ENCODE assay signal across 9 cellular contexts in genomic region chr2:223945755-223946154, GRCh38. TPM values are rescaled to one million over a fixed set of nuclear protein-coding genes. Genes with fewer than 3 reads are reported as not detected.
DNase-seq lines count a peak whose midpoint lies in the region; ATAC-seq and TF ChIP-seq lines count a peak whose summit lies in the region.
"Had no signal": no experiment of that assay in that cellular context is flagged by ENCODE, and none has a peak within 500 bp of the region (broad histone marks: within the 10 kb centered on the region; RNA-seq: fewer than 3 reads in every experiment).

No MANE protein-coding gene starts in this region.

- TF ChIP-seq CTCF in vagina (IDR thresholded peaks at IDR 0.05) = no peak

- H3K9me3 ChIP-seq in muscle layer of duodenum (ENCODE audit: control insufficient read depth in 1 of 2, low read length in 2 of 2) = no peaks in the 10 kb centered on the region
- H3K9me3 ChIP-seq in vagina = no peaks in the 10 kb centered on the region
- H3K9me3 ChIP-seq: left lung had no signal

- ATAC-seq in stimulated activated naive CD8-positive, alpha-beta T cell treated with anti-CD3 and anti-CD28 coated beads, Interleukin-15, Interleukin-2, amounts not matched to agents 100 U/mL and 50 U/mL, for 24 hours = no peak
- no peak for ATAC-seq in HG02884 (IDR thresholded peaks at IDR 0.05; ENCODE audit: unreplicated experiment)

- H3K36me3 Mint-ChIP-seq in stimulated activated naive CD8-positive, alpha-beta T cell treated with anti-CD3 and anti-CD28 coated beads, Interleukin-15, Interleukin-2, amounts not matched to agents 100 ng/mL and 50 ng/mL, for 24 hours (ENCODE audit: low read depth) = peaks cover 9% of the 10 kb centered on the region
- peaks cover 13% of the 10 kb centered on the region for H3K36me3 Mint-ChIP-seq in activated naive CD8-positive, alpha-beta T cell treated with anti-CD3 and anti-CD28 coated beads for 36 hours

- intact Hi-C loops in vagina (cut with DNase I) = no loop called here

- no peaks in the 10 kb centered on the region for H3K27me3 ChIP-seq in muscle layer of duodenum (ENCODE audit: low read depth, low read length)
- H3K27me3 ChIP-seq in vagina = no peaks in the 10 kb centered on the region
- H3K27me3 ChIP-seq: left lung had no signal

- H3K9me3 Mint-ChIP-seq in stimulated activated naive CD8-positive, alpha-beta T cell treated with anti-CD3 and anti-CD28 coated beads, Interleukin-15, Interleukin-2, amounts not matched to agents 100 ng/mL and 50 ng/mL, for 24 hours = peaks cover 4% of the 10 kb centered on the region
- H3K9me3 Mint-ChIP-seq in activated naive CD8-positive, alpha-beta T cell treated with anti-CD3 and anti-CD28 coated beads for 36 hours = peaks cover 6% of the 10 kb centered on the region

- no peak for DNase-seq in stimulated activated naive CD8-positive, alpha-beta T cell treated with anti-CD3 and anti-CD28 coated beads, Interleukin-15, Interleukin-2, amounts not matched to agents 100 U/mL and 50 U/mL, for 24 hours
- no peak for DNase-seq in activated naive CD8-positive, alpha-beta T cell treated with anti-CD3 and anti-CD28 coated beads for 36 hours
- DNase-seq in vagina (ENCODE audit: extremely low spot score in 2 of 2) = no peak
- no peak for DNase-seq in H4 (ENCODE audit: low spot score)
- no peak for DNase-seq in NCI-H2227 (lab: John Stamatoyannopoulos, UW; ENCODE audit: unreplicated experiment)

- peaks cover 10 to 18% of the 10 kb centered on the region in 2 donors for H3K4me1 ChIP-seq in muscle layer of duodenum (ENCODE audit: control insufficient read depth in 1 of 2, insufficient read depth in 2 of 2, low read length in 2 of 2)
- H3K4me1 ChIP-seq in vagina = peaks cover 34% of the 10 kb centered on the region

- peak overlapping the region; percentile 89 for H3K4me3 Mint-ChIP-seq in stimulated activated naive CD8-positive, alpha-beta T cell treated with anti-CD3 and anti-CD28 coated beads, Interleukin-15, Interleukin-2, amounts not matched to agents 100 ng/mL and 50 ng/mL, for 24 hours
- peak overlapping the region; percentile 93 for H3K4me3 Mint-ChIP-seq in activated naive CD8-positive, alpha-beta T cell treated with anti-CD3 and anti-CD28 coated beads for 36 hours

- peaks cover 66% of the 10 kb centered on the region for H3K4me1 Mint-ChIP-seq in stimulated activated naive CD8-positive, alpha-beta T cell treated with anti-CD3 and anti-CD28 coated beads, Interleukin-15, Interleukin-2, amounts not matched to agents 100 ng/mL and 50 ng/mL, for 24 hours (ENCODE audit: low read depth)
- H3K4me1 Mint-ChIP-seq in activated naive CD8-positive, alpha-beta T cell treated with anti-CD3 and anti-CD28 coated beads for 36 hours = peaks cover 54% of the 10 kb centered on the region

- peak overlapping the region; percentile 60 for H3K27ac Mint-ChIP-seq in stimulated activated naive CD8-positive, alpha-beta T cell treated with anti-CD3 and anti-CD28 coated beads, Interleukin-15, Interleukin-2, amounts not matched to agents 100 ng/mL and 50 ng/mL, for 24 hours
- H3K27ac Mint-ChIP-seq in activated naive CD8-positive, alpha-beta T cell treated with anti-CD3 and anti-CD28 coated beads for 36 hours = peak overlapping the region; percentile 89

- H3K36me3 ChIP-seq in muscle layer of duodenum (ENCODE audit: control insufficient read depth in 1 of 2, insufficient read depth in 2 of 2, low read length in 2 of 2) (peaks cover 0 to 5% of the 10 kb centered on the region in 2 donors), vagina (no peaks in the 10 kb centered on the region)
- H3K36me3 ChIP-seq: left lung had no signal

- no peak overlapping the region for H3K27ac ChIP-seq in muscle layer of duodenum (ENCODE audit: low read length)
- H3K27ac ChIP-seq in vagina = no peak overlapping the region

- H3K4me3 ChIP-seq in muscle layer of duodenum (ENCODE audit: low read depth in 1 of 2, low read length in 2 of 2) (peak overlapping the region; percentile 79 to 99), vagina (peak overlapping the region; percentile 95 to 98)

- no peaks in the 10 kb centered on the region for H3K27me3 Mint-ChIP-seq in stimulated activated naive CD8-positive, alpha-beta T cell treated with anti-CD3 and anti-CD28 coated beads, Interleukin-15, Interleukin-2, amounts not matched to agents 100 ng/mL and 50 ng/mL, for 24 hours
- no peaks in the 10 kb centered on the region for H3K27me3 Mint-ChIP-seq in activated naive CD8-positive, alpha-beta T cell treated with anti-CD3 and anti-CD28 coated beads for 36 hours

- no peak for TF ChIP-seq POLR2A in vagina (IDR thresholded peaks at IDR 0.05)

RNA-seq across cellular contexts. Expression of gene WDFY1, which starts 0.6 kb away (rescaled TPM):
- 10 to 100 TPM; 24.4 to 26.7 TPM for total RNA-seq in activated naive CD8-positive, alpha-beta T cell treated with anti-CD3 and anti-CD28 coated beads for 36 hours
- 44.2 TPM for total RNA-seq in vagina
- 23.7 and 27.2 TPM in 2 replicates for total RNA-seq in H4 (2014; rRNA removed; shearing (Covaris generic))

RNA-seq across cellular contexts. Expression of gene MRPL44, which starts 11.5 kb away (rescaled TPM):
- 10 to 100 TPM; 51.0 to 53.0 TPM for total RNA-seq in activated naive CD8-positive, alpha-beta T cell treated with anti-CD3 and anti-CD28 coated beads for 36 hours
- 11.8 TPM for total RNA-seq in vagina
- total RNA-seq in H4 (2014; rRNA removed; shearing (Covaris generic)) = 39.9 and 53.0 TPM in 2 replicates
